Comparison of ENCODE assay signal across 22 cellular contexts in the genomic region with DNA sequence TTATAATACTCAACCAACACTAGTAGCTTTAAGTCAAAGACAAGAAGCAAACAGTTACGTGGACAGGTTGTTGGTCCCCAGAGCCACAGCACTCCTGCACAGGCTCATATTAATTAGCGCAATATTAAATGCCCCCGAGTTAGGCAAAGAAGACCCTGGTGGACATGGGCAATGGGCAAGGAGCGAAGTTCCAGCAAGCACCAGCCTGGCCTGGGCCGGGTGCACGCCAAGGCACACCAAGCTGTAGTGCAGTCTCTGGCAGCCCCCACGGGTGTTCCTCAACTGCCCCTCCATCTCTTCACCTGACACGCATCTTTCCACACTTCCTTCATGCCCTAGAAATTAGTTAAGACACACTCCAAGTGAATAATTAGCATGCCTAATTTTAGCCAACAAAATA. TPM values are rescaled to one million over a fixed set of nuclear protein-coding genes. Genes with fewer than 3 reads are reported as not detected.
"Had no signal": no experiment of that assay in that cellular context is flagged by ENCODE, and none has a peak within 500 bp of the region (broad histone marks: within the 10 kb centered on the region; RNA-seq: fewer than 3 reads in every experiment).

No MANE protein-coding gene starts in this region.

- H3K27ac Mint-ChIP-seq: activated CD8-positive, alpha-beta T cell treated with anti-CD3 and anti-CD28 coated beads for 36 hours; activated naive CD4-positive, alpha-beta T cell treated with anti-CD3 and anti-CD28 coated beads, Interleukin-2, amount 50 U/mL, for 24 hours; effector memory CD8-positive, alpha-beta T cell; WTC11 had no signal

- DNase-seq: activated CD4-positive, alpha-beta T cell treated with anti-CD3 and anti-CD28 coated beads for 4 hours; activated CD8-positive, alpha-beta T cell treated with anti-CD3 and anti-CD28 coated beads for 36 hours; activated effector memory CD4-positive, alpha-beta T cell treated with Interleukin-2 at 50 U/mL for 16 hours; activated T-cell treated with anti-CD3 and anti-CD28 coated beads, Interleukin-2, amount 50 U/mL, for 4 hours; adrenal gland; caudate nucleus; dermis blood vessel endothelial cell; effector memory CD8-positive, alpha-beta T cell; hippocampal formation; mesendoderm; nephron progenitor cell; SJCRH30; stimulated activated CD4-positive, alpha-beta T cell treated with anti-CD3 and anti-CD28 coated beads, Interleukin-4, amount 100 ng/mL, for 4 hours; stimulated activated CD8-positive, alpha-beta memory T cell treated with anti-CD3 and anti-CD28 coated beads, Interleukin-4, amount 100 ng/mL, for 48 hours; stimulated activated naive CD4-positive, alpha-beta T cell treated with Interleukin-2 at 50 U/mL for 16 hours; T-helper 2 cell; upper lobe of right lung had no signal

- H3K36me3 ChIP-seq: adrenal gland had no signal

- H3K27ac ChIP-seq: adrenal gland, parathyroid adenoma, SJCRH30, upper lobe of right lung had no signal

- H3K4me1 Mint-ChIP-seq: activated naive CD4-positive, alpha-beta T cell treated with anti-CD3 and anti-CD28 coated beads, Interleukin-2, amount 50 U/mL, for 24 hours had no signal

- FAIRE-seq: keratinocyte had no signal

- H3K9me3 Mint-ChIP-seq: activated naive CD4-positive, alpha-beta T cell treated with anti-CD3 and anti-CD28 coated beads, Interleukin-2, amount 50 U/mL, for 24 hours; activated T-cell treated with anti-CD3 and anti-CD28 coated beads, Interleukin-2, amount 50 U/mL, for 4 hours; WTC11 had no signal

- H3K27me3 Mint-ChIP-seq: activated CD8-positive, alpha-beta T cell treated with anti-CD3 and anti-CD28 coated beads for 36 hours; effector memory CD8-positive, alpha-beta T cell had no signal

- H3K4me3 ChIP-seq: adrenal gland, SJCRH30, smooth muscle cell, upper lobe of right lung had no signal

- H3K9me3 ChIP-seq: adrenal gland, SJCRH30, upper lobe of right lung had no signal

- H3K4me2 ChIP-seq: smooth muscle cell had no signal

- H3K4me1 ChIP-seq: adrenal gland, parathyroid adenoma, upper lobe of right lung had no signal

- H2AFZ ChIP-seq: parathyroid adenoma had no signal

- H3K4me3 Mint-ChIP-seq: activated CD8-positive, alpha-beta T cell treated with anti-CD3 and anti-CD28 coated beads for 36 hours; activated naive CD4-positive, alpha-beta T cell treated with anti-CD3 and anti-CD28 coated beads, Interleukin-2, amount 50 U/mL, for 24 hours; activated T-cell treated with anti-CD3 and anti-CD28 coated beads, Interleukin-2, amount 50 U/mL, for 4 hours; effector memory CD8-positive, alpha-beta T cell; nephron progenitor cell; WTC11 had no signal

- H3K9ac ChIP-seq: parathyroid adenoma had no signal

- H3K27me3 ChIP-seq: adrenal gland, SJCRH30, upper lobe of right lung had no signal

- ATAC-seq: activated CD8-positive, alpha-beta T cell treated with anti-CD3 and anti-CD28 coated beads for 36 hours; activated T-cell treated with anti-CD3 and anti-CD28 coated beads, Interleukin-2, amount 50 U/mL, for 4 hours; effector memory CD8-positive, alpha-beta T cell; upper lobe of right lung; WTC11 had no signal

- H3K79me2 ChIP-seq: parathyroid adenoma had no signal

- H3K36me3 Mint-ChIP-seq: activated naive CD4-positive, alpha-beta T cell treated with anti-CD3 and anti-CD28 coated beads, Interleukin-2, amount 50 U/mL, for 24 hours had no signal

RNA-seq across cellular contexts. Expression of gene FAT1, which starts 20.1 kb away (rescaled TPM):
- total RNA-seq: activated CD8-positive, alpha-beta T cell treated with anti-CD3 and anti-CD28 coated beads for 36 hours had no signal
